ENCODE assay signal across 9 cellular contexts in the genomic region with DNA sequence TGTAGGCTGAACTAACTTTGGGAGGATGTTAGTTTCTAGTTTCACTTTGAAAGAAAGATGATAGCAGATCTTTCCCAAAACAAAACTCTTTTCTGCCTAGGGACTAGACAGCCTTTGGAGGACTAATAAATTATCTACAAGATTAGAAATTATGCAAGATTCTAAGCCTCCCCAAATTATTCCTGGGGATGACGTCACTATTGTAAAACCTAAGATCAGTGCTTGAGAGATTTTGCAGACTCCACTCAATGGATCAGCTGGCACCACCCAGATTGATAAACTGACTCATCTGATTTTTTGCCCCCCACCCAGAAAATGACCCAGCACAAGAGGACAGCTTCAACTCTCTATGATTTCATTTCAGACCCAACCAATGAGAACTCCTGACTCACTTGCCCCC.
"Had no signal": no experiment of that assay in that cellular context is flagged by ENCODE, and none has a peak within 500 bp of the region (broad histone marks: within the 10 kb centered on the region; RNA-seq: fewer than 3 reads in every experiment).

No MANE protein-coding gene starts in this region.

- H3K4me3 ChIP-seq: GM23248, HAP-1 had no signal

- H3K27ac Mint-ChIP-seq: IgD-negative memory B cell had no signal

- ATAC-seq: HCT116 had no signal

- FAIRE-seq: HTR-8/SVneo had no signal

- H3K36me3 ChIP-seq: HAP-1 had no signal

- H3K4me3 Mint-ChIP-seq: IgD-negative memory B cell had no signal

- H2AFZ ChIP-seq: GM23248 had no signal

- H3K36me3 Mint-ChIP-seq: IgD-negative memory B cell had no signal

- H3K9ac ChIP-seq: GM23248, KMS-11 had no signal

- H3K4me1 Mint-ChIP-seq: IgD-negative memory B cell had no signal

- H3K27me3 Mint-ChIP-seq: IgD-negative memory B cell had no signal

- H3K27ac ChIP-seq: GM23248, KMS-11 had no signal

- H3K4me2 ChIP-seq: KMS-11 had no signal

- DNase-seq: GM23248, GOT3, H7, KBM-7 had no signal
